Comparison of ENCODE assay signal across 7 cellular contexts in genomic region chr11:111982019-111982464, GRCh38. TPM values are rescaled to one million over a fixed set of nuclear protein-coding genes. Genes with fewer than 3 reads are reported as not detected.
DNase-seq lines count a peak whose midpoint lies in the region; ATAC-seq and TF ChIP-seq lines count a peak whose summit lies in the region.

No MANE protein-coding gene starts in this region.

- peaks cover 3% of the 10 kb centered on the region for H3K79me2 ChIP-seq in hepatocyte

- no peaks in the 10 kb centered on the region for H3K9me2 ChIP-seq in hepatocyte (replicated peaks; ENCODE audit: insufficient read depth)

- DNase-seq in RPMI7951 (ENCODE audit: low read depth), result peak; percentile 24
- DNase-seq in adrenal gland, result peak; percentile 41 to 89 (median 60)
- DNase-seq in hepatocyte (ENCODE audit: low spot score), result peak; percentile 89
- DNase-seq in gastrocnemius medialis, result peak; percentile 39 to 76

- H3K4me3 ChIP-seq in adrenal gland (no peak overlapping the region), hepatocyte (no peak overlapping the region), gastrocnemius medialis (no peak overlapping the region)

- H3K4me1 ChIP-seq in adrenal gland (replicated peaks in 1 of 2), result peaks cover 6 to 24% of the 10 kb centered on the region in 2 donors
- peaks cover 20% of the 10 kb centered on the region for H3K4me1 ChIP-seq in hepatocyte (ENCODE audit: insufficient read depth)
- H3K4me1 ChIP-seq in gastrocnemius medialis, result peaks cover 14 to 25% of the 10 kb centered on the region in 2 donors

- no peak overlapping the region for H2AFZ ChIP-seq in hepatocyte

- intact Hi-C loops in adrenal gland (cut with DNase I), result loop anchor here (5.0 to 10.0 kb wide), 2 partner anchors 50 to 107 kb away; partner anchors contain the start of genes ALG9 (in 1 of the 2), CFAP68 (in 1 of the 2) and FDXACB1 (in 1 of the 2)
- intact Hi-C loops in gastrocnemius medialis (cut with DNase I; ENCODE audit: low total_unique reads), result loop anchor here (1.0 kb wide), 1 partner anchor 51 kb away; no protein-coding TSS in a partner anchor

- WGBS in adrenal gland, 4 donors, result 43 to 56% (median 46%) methylated on average over 7 of the region's 7 CpGs
- 13% methylated on average over 7 of the region's 7 CpGs for WGBS in hepatocyte (ENCODE audit: low lambda C conversion rate, missing lambda C conversion rate)

- H3K36me3 ChIP-seq in adrenal gland (replicated peaks in 1 of 2) (peaks cover 0 to 50% of the 10 kb centered on the region in 2 donors), hepatocyte (replicated peaks; ENCODE audit: insufficient read depth, low read depth) (no peaks in the 10 kb centered on the region), gastrocnemius medialis (no peaks in the 10 kb centered on the region)

- TF ChIP-seq CTCF in GM12873 (IDR thresholded peaks at IDR 0.05; ENCODE audit: insufficient read depth, low read depth, low read length, missing control alignments) (peak; percentile 82), adrenal gland (IDR thresholded peaks at IDR 0.05) (peak; percentile 26 to 70 (median 58)), hepatocyte (IDR thresholded peaks at IDR 0.05; ENCODE audit: poor library complexity) (peak; percentile 69), gastrocnemius medialis (IDR thresholded peaks at IDR 0.05 in 4 of 5, conservative IDR thresholded peaks at IDR 0.05 in 1 of 5) (peak; percentile 69 to 82 (median 73))

- no peaks in the 10 kb centered on the region for H3K27me3 ChIP-seq in adrenal gland
- no peaks in the 10 kb centered on the region for H3K27me3 ChIP-seq in hepatocyte
- H3K27me3 ChIP-seq in gastrocnemius medialis, result no peaks in the 10 kb centered on the region

- no peaks in the 10 kb centered on the region for H4K20me1 ChIP-seq in hepatocyte (ENCODE audit: insufficient read depth, poor library complexity, severe bottlenecking)

- H3K27ac ChIP-seq in adrenal gland (peak overlapping the region in 1 of 5 donors; percentile 59), hepatocyte (peak overlapping the region; percentile 79), gastrocnemius medialis (peak overlapping the region; percentile 13 to 42 (median 39))

- in situ Hi-C loops in gastrocnemius medialis (cut with MboI; ENCODE audit: low sequenced_read_pairs in 4 of 4), result loop anchor here in 2 of 4 donors (10.0 kb wide), 1 partner anchor 107 kb away; the partner anchor contains the start of genes ALG9 (in 2 of the 2), CFAP68 (in 2 of the 2) and FDXACB1 (in 2 of the 2)

- H3K9me3 ChIP-seq in adrenal gland (replicated peaks in 1 of 3) (no peaks in the 10 kb centered on the region), hepatocyte (ENCODE audit: low read depth) (no peaks in the 10 kb centered on the region), gastrocnemius medialis (no peaks in the 10 kb centered on the region)

- ATAC-seq in HG03280 (IDR thresholded peaks at IDR 0.05; ENCODE audit: unreplicated experiment) (peak; percentile 77), gastrocnemius medialis (peak; percentile 82 to 92), GM18873 (IDR thresholded peaks at IDR 0.05; ENCODE audit: low FRiP score, unreplicated experiment) (no peak)

- peak overlapping the region; percentile 69 for H3K4me2 ChIP-seq in hepatocyte

- TF ChIP-seq POLR2A in adrenal gland (IDR thresholded peaks at IDR 0.05) (no peak), gastrocnemius medialis (IDR thresholded peaks at IDR 0.05) (no peak)

RNA-seq across cellular contexts. Expression of gene DLAT, which starts 43.2 kb away (rescaled TPM):
- total RNA-seq in RPMI7951 (2014; rRNA removed; shearing (Covaris generic)), result 55.1 and 72.1 TPM in 2 replicates
- total RNA-seq in adrenal gland (10 to 100 TPM; 18.9 to 46.4 (median 28.6) TPM), hepatocyte (40.5 and 42.1 TPM in 2 replicates), gastrocnemius medialis (100 to 1,000 TPM in 1 of 4 donors, 10 to 100 TPM in 3; 60.1 to 117 (median 67.8) TPM)
- polyA plus RNA-seq in adrenal gland (10 to 100 TPM in 1 of 3 donors, 1 to 10 TPM in 2; 7.6 to 75.3 (median 8.1) TPM), hepatocyte (27.9 and 32.7 TPM in 2 replicates)

RNA-seq across cellular contexts. Expression of gene DIXDC1, which starts 44.9 kb away (rescaled TPM):
- total RNA-seq in RPMI7951 (2014; rRNA removed; shearing (Covaris generic)), result 15.0 and 17.8 TPM in 2 replicates
- total RNA-seq in adrenal gland (10 to 100 TPM; 14.8 to 56.0 (median 46.9) TPM), hepatocyte (14.7 and 18.4 TPM in 2 replicates), gastrocnemius medialis (10 to 100 TPM in 1 of 4 donors, 1 to 10 TPM in 3; 1.9 to 10.4 (median 5.0) TPM)
- polyA plus RNA-seq in adrenal gland (10 to 100 TPM in 2 of 3 donors, 1 to 10 TPM in 1; 7.9 to 30.1 (median 11.5) TPM), hepatocyte (5.2 and 8.2 TPM in 2 replicates)

Comparison
In these comparisons a context has a peak if more than half of its experiments do, and no peak if none do; other contexts are left out.
1. DNase-seq: peak in every context shown above with its lines; median percentile 89 in hepatocyte; 60 in adrenal gland; 58 in gastrocnemius medialis; 24 in RPMI7951.